ENCODE assay signal across 8 cellular contexts in genomic region chr17:29588561-29589411, GRCh38. TPM values are rescaled to one million over a fixed set of nuclear protein-coding genes. Genes with fewer than 3 reads are reported as not detected.
A peak's percentile ranks its signal among the peaks of the same experiment; 100 is the strongest.
DNase-seq lines count a peak whose midpoint lies in the region; ATAC-seq and TF ChIP-seq lines count a peak whose summit lies in the region.

No MANE protein-coding gene starts in this region.

- peak overlapping the region in 6 of 7 donors; percentile 40 to 86 (median 48) for H3K27ac Mint-ChIP-seq in CD14-positive monocyte
- H3K27ac Mint-ChIP-seq in endodermal cell = no peak overlapping the region
- H3K27ac Mint-ChIP-seq in naive thymus-derived CD4-positive, alpha-beta T cell = peak overlapping the region in 8 of 9 donors; percentile 49 to 98 (median 90)

- CTCF ChIA-PET in naive thymus-derived CD4-positive, alpha-beta T cell (lab: Charles Lee) = interaction anchor here (0.6 to 1.9 kb wide), 8 partner anchors 9 to 342 kb away, joined by 3 to 11 read pairs (median 4); partner anchors contain the start of gene SSH2

- peaks cover 82% of the 10 kb centered on the region for H3K4me1 Mint-ChIP-seq in CD14-positive monocyte
- H3K4me1 Mint-ChIP-seq in endodermal cell = peaks cover 27% of the 10 kb centered on the region
- H3K4me1 Mint-ChIP-seq in naive thymus-derived CD4-positive, alpha-beta T cell = peaks cover 44 to 78% (median 74%) of the 10 kb centered on the region in 7 donors

- H3K27me3 Mint-ChIP-seq in CD14-positive monocyte (ENCODE audit: low read depth in 3 of 3) (peaks cover 11 to 29% (median 17%) of the 10 kb centered on the region in 3 donors), endodermal cell (ENCODE audit: insufficient read depth) (peaks cover 35% of the 10 kb centered on the region)
- H3K27me3 Mint-ChIP-seq in naive thymus-derived CD4-positive, alpha-beta T cell = no peaks in the 10 kb centered on the region

- no peak overlapping the region for H3K27ac ChIP-seq in endodermal cell (ENCODE audit: low read depth, low read length)
- peak overlapping the region; percentile 72 for H3K27ac ChIP-seq in naive thymus-derived CD4-positive, alpha-beta T cell (ENCODE audit: low read depth, low read length)
- H3K27ac ChIP-seq in urinary bladder (ENCODE audit: low read depth) = no peak overlapping the region

- no peaks in the 10 kb centered on the region for H3K9me3 ChIP-seq in endodermal cell (ENCODE audit: control insufficient read depth, low read length)
- H3K9me3 ChIP-seq in naive thymus-derived CD4-positive, alpha-beta T cell (ENCODE audit: control insufficient read depth in 2 of 3, low read length in 3 of 3) = no peaks in the 10 kb centered on the region

- H3K4me3 ChIP-seq in Jurkat, Clone E6-1 (ENCODE audit: low read length) = peak overlapping the region; percentile 83
- H3K4me3 ChIP-seq in endodermal cell (ENCODE audit: low read length) = peak overlapping the region; percentile 82
- H3K4me3 ChIP-seq in naive thymus-derived CD4-positive, alpha-beta T cell (ENCODE audit: low read length) = peak overlapping the region; percentile 72
- H3K4me3 ChIP-seq in urinary bladder (ENCODE audit: low read depth, low read length) = peak overlapping the region; percentile 89

- H3K4me3 Mint-ChIP-seq in CD14-positive monocyte (peak overlapping the region; percentile 91 to 93), endodermal cell (peak overlapping the region; percentile 74)
- peak overlapping the region; percentile 83 to 96 (median 94) for H3K4me3 Mint-ChIP-seq in naive thymus-derived CD4-positive, alpha-beta T cell

- peaks cover 0 to 1% of the 10 kb centered on the region in 2 donors for H3K36me3 Mint-ChIP-seq in CD14-positive monocyte
- peaks cover under 1% of the 10 kb centered on the region for H3K36me3 Mint-ChIP-seq in endodermal cell (ENCODE audit: low read depth)
- H3K36me3 Mint-ChIP-seq in naive thymus-derived CD4-positive, alpha-beta T cell = peaks cover 0 to 1% (median 0%) of the 10 kb centered on the region in 5 donors

- H3K9me3 Mint-ChIP-seq in CD14-positive monocyte = peaks cover 0 to 3% (median 0%) of the 10 kb centered on the region in 7 donors
- H3K9me3 Mint-ChIP-seq in endodermal cell = no peaks in the 10 kb centered on the region
- H3K9me3 Mint-ChIP-seq in naive thymus-derived CD4-positive, alpha-beta T cell = no peaks in the 10 kb centered on the region

- H3K4me1 ChIP-seq in endodermal cell (ENCODE audit: control insufficient read depth, insufficient read depth, low read length) (peaks cover 13% of the 10 kb centered on the region), urinary bladder (ENCODE audit: insufficient read depth) (no peaks in the 10 kb centered on the region)
- H3K4me1 ChIP-seq in naive thymus-derived CD4-positive, alpha-beta T cell (ENCODE audit: control insufficient read depth in 2 of 2, insufficient read depth in 2 of 2, low read length in 2 of 2) = peaks cover 54 to 70% of the 10 kb centered on the region in 2 donors

- H3K36me3 ChIP-seq in endodermal cell (ENCODE audit: control insufficient read depth, insufficient read depth, low read length) (no peaks in the 10 kb centered on the region), urinary bladder (ENCODE audit: insufficient read depth) (no peaks in the 10 kb centered on the region)
- no peaks in the 10 kb centered on the region for H3K36me3 ChIP-seq in naive thymus-derived CD4-positive, alpha-beta T cell (ENCODE audit: control insufficient read depth in 2 of 3, insufficient read depth in 3 of 3, low read length in 3 of 3)

- intact Hi-C loops in CD14-positive monocyte (cut with micrococcal nuclease) = loop anchor here (1.0 to 10.0 kb wide), 3 partner anchors 26 to 336 kb away; no protein-coding TSS in a partner anchor
- intact Hi-C loops in naive thymus-derived CD4-positive, alpha-beta T cell (cut with micrococcal nuclease) = loop anchor here (1.0 kb wide), 6 partner anchors 8 to 342 kb away; partner anchors contain the start of genes TP53I13 (in 2 of the 2) and SSH2 (in 1 of the 2)

- peaks cover 23% of the 10 kb centered on the region for H3K27me3 ChIP-seq in endodermal cell (ENCODE audit: control insufficient read depth, insufficient read depth, low read length, poor library complexity, severe bottlenecking)
- H3K27me3 ChIP-seq in naive thymus-derived CD4-positive, alpha-beta T cell (ENCODE audit: control insufficient read depth in 2 of 2, insufficient read depth in 2 of 2, low read length in 2 of 2) = no peaks in the 10 kb centered on the region

- DNase-seq in CD14-positive monocyte (ENCODE audit: low spot score) = no peak
- DNase-seq in Jurkat, Clone E6-1 (ENCODE audit: low read depth, low spot score) = no peak
- peak; percentile 50 to 61 for DNase-seq in activated CD4-positive, alpha-beta T cell treated with anti-CD3 and anti-CD28 coated beads, Interleukin-2, amount 50 U/mL, for 48 hours
- peak; percentile 86 for DNase-seq in endodermal cell
- DNase-seq in naive thymus-derived CD4-positive, alpha-beta T cell = peak in 5 of 9 donors; percentile 23 to 67 (median 31)
- no peak for DNase-seq in NOMO-1 treated with dmso at 0.1 percent for 144 hours (lab: John Stamatoyannopoulos, UW; ENCODE audit: unreplicated experiment)

- H3K9ac ChIP-seq in endodermal cell (ENCODE audit: extremely low read depth, low read length, poor library complexity, severe bottlenecking) = peak overlapping the region; percentile 35

- peak; percentile 13 for ATAC-seq in GM19463 (IDR thresholded peaks at IDR 0.05; ENCODE audit: unreplicated experiment)
- ATAC-seq in naive thymus-derived CD4-positive, alpha-beta T cell = peak; percentile 13

- 2% methylated on average over 27 to 72 of the region's 72 CpGs for WGBS in endodermal cell (ENCODE audit: insufficient coverage in 1 of 2, insufficient read length in 1 of 2), 2 experiments
- under 1% methylated on average over 72 of the region's 72 CpGs for WGBS in urinary bladder

- TF ChIP-seq CTCF in CD14-positive monocyte (IDR thresholded peaks at IDR 0.05) (no peak), endodermal cell (conservative IDR thresholded peaks at IDR 0.05) (no peak)

- POLR2A ChIA-PET in naive thymus-derived CD4-positive, alpha-beta T cell (lab: Charles Lee) = interaction anchor here (1.0 to 5.9 kb wide), 6 partner anchors 26 to 374 kb away, joined by 3 to 59 read pairs (median 4); partner anchors contain the start of gene CORO6

RNA-seq across cellular contexts. Expression of gene GIT1, which starts 0.7 kb away (rescaled TPM):
- polyA plus RNA-seq in CD14-positive monocyte = 1 to 10 TPM; 3.1 to 4.4 TPM
- polyA plus RNA-seq in Jurkat, Clone E6-1 (2012; ENCODE audit: insufficient read depth, insufficient read length) = 65.7 TPM
- total RNA-seq in endodermal cell = 10 to 100 TPM; 45.0 to 61.8 TPM
- polyA plus RNA-seq in endodermal cell (2013, experiment 1 of 2) = 47.1 TPM
- polyA plus RNA-seq in endodermal cell (2013, experiment 2 of 2) = 48.9 TPM
- 10 to 100 TPM; 42.5 to 76.3 (median 62.4) TPM for total RNA-seq in naive thymus-derived CD4-positive, alpha-beta T cell
- 10 to 100 TPM in 1 of 2 donors, 1 to 10 TPM in 1; 6.8 to 20.0 TPM for polyA plus RNA-seq in naive thymus-derived CD4-positive, alpha-beta T cell
- 14.2 TPM for total RNA-seq in urinary bladder
- polyA plus RNA-seq in urinary bladder = 32.8 TPM

RNA-seq across cellular contexts. Expression of gene ANKRD13B, which starts 4.1 kb away (rescaled TPM):
- polyA plus RNA-seq in CD14-positive monocyte (not detected), urinary bladder (13.6 TPM)
- polyA plus RNA-seq in Jurkat, Clone E6-1 (2012; ENCODE audit: insufficient read depth, insufficient read length) = 41.1 TPM
- total RNA-seq in endodermal cell (1 to 10 TPM; 2.2 to 2.6 TPM), urinary bladder (7.7 TPM)
- 36.5 TPM for polyA plus RNA-seq in endodermal cell (2013, experiment 1 of 2)
- 28.4 TPM for polyA plus RNA-seq in endodermal cell (2013, experiment 2 of 2)
- total RNA-seq in naive thymus-derived CD4-positive, alpha-beta T cell = 1 to 10 TPM in 3 of 5 experiments, under 1 TPM in 2; 0.70 to 9.8 (median 1.5) TPM
- under 1 TPM in 1 of 2 donors, not detected in 1; 0.51 TPM for polyA plus RNA-seq in naive thymus-derived CD4-positive, alpha-beta T cell

RNA-seq across cellular contexts. Expression of gene TP53I13, which starts 20.3 kb away (rescaled TPM):
- polyA plus RNA-seq in CD14-positive monocyte (10 to 100 TPM in 1 of 2 donors, 1 to 10 TPM in 1; 9.4 to 14.4 TPM), urinary bladder (74.7 TPM)
- 53.2 TPM for polyA plus RNA-seq in Jurkat, Clone E6-1 (2012; ENCODE audit: insufficient read depth, insufficient read length)
- total RNA-seq in endodermal cell (10 to 100 TPM; 21.7 to 31.0 TPM), urinary bladder (26.3 TPM)
- polyA plus RNA-seq in endodermal cell (2013, experiment 1 of 2) = 34.6 TPM
- polyA plus RNA-seq in endodermal cell (2013, experiment 2 of 2) = 33.7 TPM
- total RNA-seq in naive thymus-derived CD4-positive, alpha-beta T cell = 10 to 100 TPM; 61.6 to 87.5 (median 62.8) TPM
- 10 to 100 TPM; 19.3 to 26.8 TPM for polyA plus RNA-seq in naive thymus-derived CD4-positive, alpha-beta T cell

RNA-seq across cellular contexts. Expression of gene ABHD15, which starts 21.9 kb away (rescaled TPM):
- polyA plus RNA-seq in CD14-positive monocyte = 1 to 10 TPM; 3.1 to 3.6 TPM
- 7.6 TPM for polyA plus RNA-seq in Jurkat, Clone E6-1 (2012; ENCODE audit: insufficient read depth, insufficient read length)
- total RNA-seq in endodermal cell = 1 to 10 TPM; 1.4 to 2.1 TPM
- polyA plus RNA-seq in endodermal cell (2013, experiment 1 of 2) = 1.9 TPM
- 1.4 TPM for polyA plus RNA-seq in endodermal cell (2013, experiment 2 of 2)
- 10 to 100 TPM in 2 of 5 experiments, 1 to 10 TPM in 3; 8.6 to 17.6 (median 10.0) TPM for total RNA-seq in naive thymus-derived CD4-positive, alpha-beta T cell
- polyA plus RNA-seq in naive thymus-derived CD4-positive, alpha-beta T cell = 1 to 10 TPM; 3.1 to 5.3 TPM
- total RNA-seq in urinary bladder = 6.7 TPM
- polyA plus RNA-seq in urinary bladder = 9.8 TPM

RNA-seq across cellular contexts. Expression of gene CORO6, which starts 33.9 kb away (rescaled TPM):
- polyA plus RNA-seq in CD14-positive monocyte (not detected), urinary bladder (35.0 TPM)
- polyA plus RNA-seq in Jurkat, Clone E6-1 (2012; ENCODE audit: insufficient read depth, insufficient read length) = 1.7 TPM
- total RNA-seq in endodermal cell (under 1 TPM; 0.86 to 1.00 TPM), urinary bladder (5.2 TPM)
- 6.2 TPM for polyA plus RNA-seq in endodermal cell (2013, experiment 1 of 2)
- polyA plus RNA-seq in endodermal cell (2013, experiment 2 of 2) = 5.3 TPM
- 1 to 10 TPM; 1.4 to 3.1 (median 1.7) TPM for total RNA-seq in naive thymus-derived CD4-positive, alpha-beta T cell
- polyA plus RNA-seq in naive thymus-derived CD4-positive, alpha-beta T cell = under 1 TPM; 0.15 to 0.35 TPM

Comparison
In these comparisons a context has a peak if more than half of its experiments do, and no peak if none do; other contexts are left out.
1. DNase-seq: peak in activated CD4-positive, alpha-beta T cell treated with anti-CD3 and anti-CD28 coated beads, Interleukin-2, amount 50 U/mL, for 48 hours (2 of 2), endodermal cell (single experiment) and naive thymus-derived CD4-positive, alpha-beta T cell (5 of 9); none in CD14-positive monocyte (single experiment), Jurkat, Clone E6-1 (single experiment) and NOMO-1 treated with dmso at 0.1 percent for 144 hours (single experiment).
2. Peak in every context shown above with its lines, with median percentiles within 50 percentile points of each other: H3K4me3 Mint-ChIP-seq and H3K4me3 ChIP-seq.